ENCODE assay signal across 10 cellular contexts in genomic region chr6:20946037-20946436, GRCh38.
A peak's percentile ranks its signal among the peaks of the same experiment; 100 is the strongest.
DNase-seq lines count a peak whose midpoint lies in the region; ATAC-seq and TF ChIP-seq lines count a peak whose summit lies in the region.
"Had no signal": no experiment of that assay in that cellular context is flagged by ENCODE, and none has a peak within 500 bp of the region (broad histone marks: within the 10 kb centered on the region; RNA-seq: fewer than 3 reads in every experiment).

No MANE protein-coding gene starts in this region.

- peaks cover 6% of the 10 kb centered on the region for H3K9me3 Mint-ChIP-seq in glutamatergic neuron (ENCODE audit: unreplicated experiment)

- H3K4me1 Mint-ChIP-seq in glutamatergic neuron (ENCODE audit: low read depth, unreplicated experiment), result peaks cover 3% of the 10 kb centered on the region
- H3K4me1 Mint-ChIP-seq: IgD-negative memory B cell had no signal

- in situ Hi-C loops in GM13976 (cut with MboI; ENCODE audit: low sequenced_read_pairs, unreplicated experiment), result loop anchor here (25.0 kb wide), 1 partner anchor 641 kb away; the partner anchor contains the start of gene SOX4

- H3K4me3 Mint-ChIP-seq in glutamatergic neuron (ENCODE audit: unreplicated experiment), result no peak overlapping the region
- H3K4me3 Mint-ChIP-seq: central memory CD8-positive, alpha-beta T cell; IgD-negative memory B cell had no signal

- no peak overlapping the region for H3K27ac Mint-ChIP-seq in glutamatergic neuron (ENCODE audit: unreplicated experiment)
- H3K27ac Mint-ChIP-seq: IgD-negative memory B cell had no signal

- no peaks in the 10 kb centered on the region for H3K27me3 Mint-ChIP-seq in glutamatergic neuron (ENCODE audit: unreplicated experiment)
- H3K27me3 Mint-ChIP-seq: central memory CD8-positive, alpha-beta T cell; IgD-negative memory B cell had no signal

- no peaks in the 10 kb centered on the region for H3K27me3 ChIP-seq in foreskin keratinocyte

- DNase-seq in GM13976 (ENCODE audit: low spot score) (peak; percentile 40), LHCN-M2 (ENCODE audit: low read depth) (peak; percentile 49), foreskin keratinocyte (peak; percentile 21 to 38), DMS79 treated with DMSO at 0.1 percent for 48 hours (lab: John Stamatoyannopoulos, UW) (no peak), ureter (ENCODE audit: low spot score) (no peak), glutamatergic neuron (no peak)
- no peak for DNase-seq in activated effector memory CD4-positive, alpha-beta T cell treated with anti-CD3 and anti-CD28 coated beads, Interleukin-2, amount 50 U/mL, for 16 hours

- peaks cover 3% of the 10 kb centered on the region for H3K4me1 ChIP-seq in foreskin keratinocyte

- ATAC-seq in GM21737 (IDR thresholded peaks at IDR 0.05; ENCODE audit: unreplicated experiment) (peak; percentile 78), foreskin keratinocyte (peak; percentile 48)

- TF ChIP-seq CTCF in GM13976 (IDR thresholded peaks at IDR 0.05; ENCODE audit: borderline replicate concordance, control extremely low read depth, extremely low read depth, insufficient read depth, missing control alignments) (no peak), foreskin keratinocyte (conservative IDR thresholded peaks at IDR 0.05) (peak; percentile 25), glutamatergic neuron (IDR thresholded peaks at IDR 0.05; ENCODE audit: partially characterized antibody, unreplicated experiment) (no peak)

- H3K27ac ChIP-seq in foreskin keratinocyte, result no peak overlapping the region

- H3K36me3 Mint-ChIP-seq in glutamatergic neuron (ENCODE audit: unreplicated experiment), result peaks cover 11% of the 10 kb centered on the region

Comparison
In these comparisons a context has a peak if more than half of its experiments do, and no peak if none do; other contexts are left out.
1. DNase-seq: peak in GM13976 (single experiment), LHCN-M2 (single experiment) and foreskin keratinocyte (2 of 2); none in DMS79 treated with DMSO at 0.1 percent for 48 hours (single experiment), activated effector memory CD4-positive, alpha-beta T cell treated with anti-CD3 and anti-CD28 coated beads, Interleukin-2, amount 50 U/mL, for 16 hours (single experiment), ureter (single experiment) and glutamatergic neuron (single experiment).